Comparison of ENCODE assay signal across 23 cellular contexts in the genomic region with DNA sequence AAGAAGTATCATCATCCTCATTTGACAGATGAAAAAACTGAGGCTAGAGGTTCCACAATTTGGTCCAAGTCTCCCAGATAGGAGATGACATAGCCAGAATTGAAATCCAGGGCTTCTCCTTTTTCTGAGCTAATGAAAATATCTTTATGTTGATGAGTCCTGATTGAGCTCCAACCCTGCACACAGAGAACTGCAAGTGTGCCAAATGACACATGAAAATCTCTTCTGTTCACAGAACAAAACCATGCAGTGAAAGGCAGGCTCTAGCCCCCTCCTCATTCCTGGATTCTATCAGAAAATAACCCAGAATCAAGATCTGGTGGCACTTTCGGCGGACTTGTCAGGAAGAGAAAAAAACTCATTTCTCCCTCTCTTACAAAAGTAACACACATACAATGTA.
"Had no signal": no experiment of that assay in that cellular context is flagged by ENCODE, and none has a peak within 500 bp of the region (broad histone marks: within the 10 kb centered on the region; RNA-seq: fewer than 3 reads in every experiment).

No MANE protein-coding gene starts in this region.

- H3K36me3 ChIP-seq: breast epithelium, MG63 had no signal

- H3K9me3 ChIP-seq: breast epithelium, MG63 had no signal

- H3K27ac ChIP-seq: breast epithelium had no signal

- H3K4me1 Mint-ChIP-seq: activated B cell treated with CpG ODN at 0.5 μM for 24 hours; activated CD4-positive, alpha-beta memory T cell treated with anti-CD3 and anti-CD28 coated beads, Interleukin-2, amount 10 ng/mL, durations not matched to agents 7 days and 5 days; activated CD4-positive, alpha-beta T cell treated with anti-CD3 and anti-CD28 coated beads, Interleukin-2, amount 10 ng/mL, durations not matched to agents 24 days and 14 days; activated naive CD8-positive, alpha-beta T cell treated with anti-CD3 and anti-CD28 coated beads, Interleukin-2, amount 10 ng/mL, durations not matched to agents 7 days and 5 days; central memory CD8-positive, alpha-beta T cell had no signal

- H3K4me3 ChIP-seq: breast epithelium, MG63 had no signal

- H3K36me3 Mint-ChIP-seq: activated naive CD8-positive, alpha-beta T cell treated with anti-CD3 and anti-CD28 coated beads, Interleukin-2, amount 10 ng/mL, durations not matched to agents 7 days and 5 days had no signal

- DNase-seq: activated B cell treated with CpG ODN at 0.5 μM for 24 hours; activated CD4-positive, alpha-beta memory T cell treated with anti-CD3 and anti-CD28 coated beads, Interleukin-2, amount 10 ng/mL, durations not matched to agents 7 days and 5 days; activated CD4-positive, alpha-beta T cell treated with anti-CD3 and anti-CD28 coated beads for 1 hour; activated CD4-positive, alpha-beta T cell treated with anti-CD3 and anti-CD28 coated beads, Interleukin-2, amount 10 ng/mL, durations not matched to agents 24 days and 14 days; activated CD8-positive, alpha-beta memory T cell treated with anti-CD3 and anti-CD28 coated beads, Interleukin-2, amount 50 U/mL, for 4 hours; activated naive CD4-positive, alpha-beta T cell treated with anti-CD3 and anti-CD28 coated beads, Interleukin-2, amount 50 U/mL, for 16 hours; activated naive CD8-positive, alpha-beta T cell treated with anti-CD3 and anti-CD28 coated beads, Interleukin-2, amount 10 ng/mL, durations not matched to agents 7 days and 5 days; MG63; MV-4-11; NCI-H1092 treated with DMSO at 0.1 percent for 48 hours; NCI-H1417 treated with DMSO at 0.1 percent for 48 hours; NCI-H1694; NCI-H2029; NCI-H2107; NCI-H2171 treated with DMSO at 0.1 percent for 48 hours; NCI-H345; NCI-H510A; NCI-H69; SHP77 treated with DMSO at 0.1 percent for 48 hours; T-helper 9 cell had no signal

- H3K27me3 Mint-ChIP-seq: activated B cell treated with CpG ODN at 0.5 μM for 24 hours; activated naive CD8-positive, alpha-beta T cell treated with anti-CD3 and anti-CD28 coated beads, Interleukin-2, amount 10 ng/mL, durations not matched to agents 7 days and 5 days had no signal

- H3K4me1 ChIP-seq: breast epithelium had no signal

- H3K27ac Mint-ChIP-seq: activated B cell treated with CpG ODN at 0.5 μM for 24 hours; activated CD4-positive, alpha-beta memory T cell treated with anti-CD3 and anti-CD28 coated beads, Interleukin-2, amount 10 ng/mL, durations not matched to agents 7 days and 5 days; activated CD4-positive, alpha-beta T cell treated with anti-CD3 and anti-CD28 coated beads, Interleukin-2, amount 10 ng/mL, durations not matched to agents 24 days and 14 days; activated naive CD8-positive, alpha-beta T cell treated with anti-CD3 and anti-CD28 coated beads, Interleukin-2, amount 10 ng/mL, durations not matched to agents 7 days and 5 days; T-helper 1 cell treated with Interleukin-12 subunit alpha and Interleukin-12 subunit beta and Interleukin-4 antibody, amounts not matched to agents 30 μg/mL and 1 μg/mL, for 36 hours had no signal

- H3K4me3 Mint-ChIP-seq: activated B cell treated with CpG ODN at 0.5 μM for 24 hours; activated CD4-positive, alpha-beta memory T cell treated with anti-CD3 and anti-CD28 coated beads, Interleukin-2, amount 10 ng/mL, durations not matched to agents 7 days and 5 days; activated CD4-positive, alpha-beta T cell treated with anti-CD3 and anti-CD28 coated beads, Interleukin-2, amount 10 ng/mL, durations not matched to agents 24 days and 14 days; activated naive CD8-positive, alpha-beta T cell treated with anti-CD3 and anti-CD28 coated beads, Interleukin-2, amount 10 ng/mL, durations not matched to agents 7 days and 5 days; central memory CD8-positive, alpha-beta T cell; T-helper 1 cell treated with Interleukin-12 subunit alpha and Interleukin-12 subunit beta and Interleukin-4 antibody, amounts not matched to agents 30 μg/mL and 1 μg/mL, for 36 hours had no signal

- H3K9me3 Mint-ChIP-seq: activated B cell treated with CpG ODN at 0.5 μM for 24 hours; activated CD4-positive, alpha-beta memory T cell treated with anti-CD3 and anti-CD28 coated beads, Interleukin-2, amount 10 ng/mL, durations not matched to agents 7 days and 5 days; activated CD4-positive, alpha-beta T cell treated with anti-CD3 and anti-CD28 coated beads, Interleukin-2, amount 10 ng/mL, durations not matched to agents 24 days and 14 days; activated naive CD8-positive, alpha-beta T cell treated with anti-CD3 and anti-CD28 coated beads, Interleukin-2, amount 10 ng/mL, durations not matched to agents 7 days and 5 days; central memory CD8-positive, alpha-beta T cell; T-helper 1 cell treated with Interleukin-12 subunit alpha and Interleukin-12 subunit beta and Interleukin-4 antibody, amounts not matched to agents 30 μg/mL and 1 μg/mL, for 36 hours had no signal

- H3K27me3 ChIP-seq: breast epithelium, MG63 had no signal
